In genomic region chr6:14117158-14118090, GRCh38 we compare ENCODE assay signal across 8 cellular contexts. TPM values are rescaled to one million over a fixed set of nuclear protein-coding genes. Genes with fewer than 3 reads are reported as not detected.
DNase-seq lines count a peak whose midpoint lies in the region; ATAC-seq and TF ChIP-seq lines count a peak whose summit lies in the region.

TSS of gene CD83 (plus strand) at chr6:14117772. CDS start at chr6:14117812, 40 bp downstream.

- intact Hi-C loops in left cardiac atrium (cut with DNase I) (no loop called here), psoas muscle (cut with DNase I) (no loop called here), vagina (cut with DNase I) (no loop called here)

- H3K4me3 ChIP-seq in psoas muscle (peak within 1 kb of the TSS; percentile 80), vagina (peak within 1 kb of the TSS; percentile 64 to 95)

- H3K9me3 ChIP-seq in psoas muscle (no peaks in the 10 kb centered on the region), vagina (no peaks in the 10 kb centered on the region)

- H3K36me3 ChIP-seq in psoas muscle (ENCODE audit: insufficient read depth in 1 of 2, low read depth in 1 of 2) (no peaks in the 10 kb centered on the region), vagina (no peaks in the 10 kb centered on the region)

- no peak for TF ChIP-seq RAD21 in Ishikawa (IDR thresholded peaks at IDR 0.05; ENCODE audit: low read depth)

- H3K27me3 ChIP-seq in psoas muscle (ENCODE audit: insufficient read depth in 3 of 3, low read length in 2 of 3) (no peaks in the 10 kb centered on the region), vagina (no peaks in the 10 kb centered on the region)

- peak in 1 of 2 donors; percentile 58 for TF ChIP-seq POLR2A in vagina (IDR thresholded peaks at IDR 0.05)

- H3K9me3 Mint-ChIP-seq in activated naive CD8-positive, alpha-beta T cell treated with anti-CD3 and anti-CD28 coated beads, Interleukin-2, amount 10 ng/mL, durations not matched to agents 7 days and 5 days, result peaks cover 2% of the 10 kb centered on the region

- TF ChIP-seq CTCF in psoas muscle (IDR thresholded peaks at IDR 0.05) (peak; percentile 6), vagina (IDR thresholded peaks at IDR 0.05) (no peak)

- H3K36me3 Mint-ChIP-seq in activated naive CD8-positive, alpha-beta T cell treated with anti-CD3 and anti-CD28 coated beads, Interleukin-2, amount 10 ng/mL, durations not matched to agents 7 days and 5 days, result peaks cover 24% of the 10 kb centered on the region

- POLR2A ChIA-PET in activated naive CD8-positive, alpha-beta T cell treated with anti-CD3 and anti-CD28 coated beads, Interleukin-2, amount 10 ng/mL, durations not matched to agents 7 days and 5 days (lab: Charles Lee), result no interaction called here

- peak within 1 kb of the TSS; percentile 98 for H3K4me3 Mint-ChIP-seq in activated naive CD8-positive, alpha-beta T cell treated with anti-CD3 and anti-CD28 coated beads, Interleukin-2, amount 10 ng/mL, durations not matched to agents 7 days and 5 days

- peaks cover 27% of the 10 kb centered on the region for H3K4me1 Mint-ChIP-seq in activated naive CD8-positive, alpha-beta T cell treated with anti-CD3 and anti-CD28 coated beads, Interleukin-2, amount 10 ng/mL, durations not matched to agents 7 days and 5 days

- ATAC-seq in GM21515 (IDR thresholded peaks at IDR 0.05; ENCODE audit: unreplicated experiment) (peak; percentile 68), left cardiac atrium (peak; percentile 93 to 94), psoas muscle (peak; percentile 82 to 91 (median 83))
- peak; percentile 96 for ATAC-seq in activated naive CD8-positive, alpha-beta T cell treated with anti-CD3 and anti-CD28 coated beads, Interleukin-2, amount 10 ng/mL, durations not matched to agents 7 days and 5 days (ENCODE audit: low read depth)

- DNase-seq in Daoy (ENCODE audit: low read depth), result peak; percentile 86
- peak; percentile 22 to 70 for DNase-seq in SW 1271 (lab: John Stamatoyannopoulos, UW)
- peak; percentile 86 for DNase-seq in activated naive CD8-positive, alpha-beta T cell treated with anti-CD3 and anti-CD28 coated beads, Interleukin-2, amount 10 ng/mL, durations not matched to agents 7 days and 5 days
- peak; percentile 80 for DNase-seq in left cardiac atrium
- peak; percentile 73 to 74 for DNase-seq in psoas muscle
- no peak for DNase-seq in vagina (ENCODE audit: extremely low spot score in 2 of 2)

- peaks cover 2% of the 10 kb centered on the region for H3K27me3 Mint-ChIP-seq in activated naive CD8-positive, alpha-beta T cell treated with anti-CD3 and anti-CD28 coated beads, Interleukin-2, amount 10 ng/mL, durations not matched to agents 7 days and 5 days

- H3K4me1 ChIP-seq in psoas muscle (peaks cover 3% of the 10 kb centered on the region), vagina (peaks cover 15% of the 10 kb centered on the region)

- WGBS in psoas muscle, 3 donors, result 1 to 2% (median 2%) methylated on average over 73 to 104 of the region's 106 CpGs

- TF ChIP-seq EP300 in Ishikawa (IDR thresholded peaks at IDR 0.05; ENCODE audit: borderline replicate concordance), result no peak

- peak within 1 kb of the TSS; percentile 98 for H3K27ac Mint-ChIP-seq in activated naive CD8-positive, alpha-beta T cell treated with anti-CD3 and anti-CD28 coated beads, Interleukin-2, amount 10 ng/mL, durations not matched to agents 7 days and 5 days

- no peak within 1 kb of the TSS for H3K27ac ChIP-seq in psoas muscle
- peak within 1 kb of the TSS; percentile 80 for H3K27ac ChIP-seq in vagina

TF ChIP-seq in Ishikawa, 13 proteins besides CTCF, POLR2A, EP300 and RAD21:
- TF ChIP-seq CREB1 (IDR thresholded peaks at IDR 0.05; ENCODE audit: low read depth), result no peak
- peak; percentile 60 for TF ChIP-seq MAX (IDR thresholded peaks at IDR 0.05)
- TF ChIP-seq TEAD4 (IDR thresholded peaks at IDR 0.05), result 0 out of 2 replicates have a peak, but pooled peaks have one; percentile 21
- TF ChIP-seq FOXM1 (IDR thresholded peaks at IDR 0.05; ENCODE audit: borderline replicate concordance, low read depth), result no peak
- no peak for TF ChIP-seq YY1 (IDR thresholded peaks at IDR 0.05; ENCODE audit: low read depth)
- TF ChIP-seq CEBPB (IDR thresholded peaks at IDR 0.05), result no peak
- TF ChIP-seq EGR1 (IDR thresholded peaks at IDR 0.05), result no peak
- TF ChIP-seq NFIC (IDR thresholded peaks at IDR 0.05), result 0 out of 2 replicates have a peak, but pooled peaks have one; percentile 11
- no peak for TF ChIP-seq ZBTB7A (IDR thresholded peaks at IDR 0.05; ENCODE audit: low read depth)
- no peak for TF ChIP-seq REST (IDR thresholded peaks at IDR 0.05; ENCODE audit: low read depth)

RNA-seq across cellular contexts. Expression of gene CD83, which starts in this region (rescaled TPM):
- 16.8 and 20.1 TPM in 2 replicates for total RNA-seq in Daoy (2014; rRNA removed; shearing (Covaris generic))
- total RNA-seq in activated naive CD8-positive, alpha-beta T cell treated with anti-CD3 and anti-CD28 coated beads, Interleukin-2, amount 10 ng/mL, durations not matched to agents 7 days and 5 days, result 10 to 100 TPM; 10.5 to 11.5 TPM
- total RNA-seq in left cardiac atrium, result 1 to 10 TPM; 2.3 to 3.2 TPM
- total RNA-seq in psoas muscle, result 1 to 10 TPM in 3 of 4 donors, under 1 TPM in 1; 0.46 to 2.1 (median 1.4) TPM
- under 1 TPM; 0.10 to 0.71 (median 0.27) TPM for polyA plus RNA-seq in psoas muscle
- 26.0 TPM for total RNA-seq in vagina

Comparison
In these comparisons a context has a peak if more than half of its experiments do, and no peak if none do; other contexts are left out.
1. DNase-seq: peak in Daoy (single experiment), SW 1271 (2 of 2), activated naive CD8-positive, alpha-beta T cell treated with anti-CD3 and anti-CD28 coated beads, Interleukin-2, amount 10 ng/mL, durations not matched to agents 7 days and 5 days (single experiment), left cardiac atrium (single experiment) and psoas muscle (2 of 2); none in vagina (0 of 2).
2. Peak in every context shown above with its lines, with median percentiles within 50 percentile points of each other: ATAC-seq.